20 cellular contexts compared by ENCODE assay signal in the genomic region with DNA sequence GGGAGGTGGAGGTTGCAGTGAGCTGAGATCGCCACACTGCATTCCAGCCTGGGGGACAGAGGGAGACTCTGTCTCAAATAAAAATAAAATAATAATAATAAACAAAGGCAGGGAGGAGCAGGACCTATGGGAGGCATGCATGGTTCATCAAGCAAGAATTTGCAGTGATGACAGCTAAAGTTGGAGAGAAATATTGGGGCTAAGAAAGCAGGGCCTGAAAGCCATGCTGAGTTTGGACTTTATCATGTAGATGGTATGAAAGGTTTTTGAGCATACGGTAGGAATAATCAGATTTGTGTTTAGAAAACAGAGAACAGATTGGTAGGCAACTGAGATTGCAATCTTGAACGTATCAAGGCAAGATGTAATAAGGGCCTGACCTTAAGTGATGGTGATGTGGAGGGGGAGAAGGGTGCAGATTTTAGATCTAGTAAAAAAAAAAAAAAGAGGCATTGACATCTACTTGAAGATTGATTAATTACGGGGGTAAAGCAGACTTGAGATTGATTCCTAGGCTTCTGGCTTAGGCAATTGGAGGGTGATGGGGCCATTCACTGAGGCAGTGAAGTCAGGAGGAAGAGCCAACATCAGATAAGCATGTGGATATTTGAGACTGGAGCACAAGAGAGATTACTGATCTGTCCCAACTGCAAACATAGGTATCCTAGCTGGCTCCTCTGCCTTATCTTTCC. TPM values are rescaled to one million over a fixed set of nuclear protein-coding genes. Genes with fewer than 3 reads are reported as not detected.
DNase-seq lines count a peak whose midpoint lies in the region; ATAC-seq and TF ChIP-seq lines count a peak whose summit lies in the region.
"Had no signal": no experiment of that assay in that cellular context is flagged by ENCODE, and none has a peak within 500 bp of the region (broad histone marks: within the 10 kb centered on the region; RNA-seq: fewer than 3 reads in every experiment).

No MANE protein-coding gene starts in this region.

- peaks cover 11% of the 10 kb centered on the region for H3F3A ChIP-seq in GM23248 (ENCODE audit: insufficient read depth)
- H3F3A ChIP-seq in SK-N-SH (replicated peaks; ENCODE audit: insufficient read depth), result no peaks in the 10 kb centered on the region

- no peak for TF ChIP-seq RAD21 in SK-N-SH (IDR thresholded peaks at IDR 0.05; ENCODE audit: low read length)

- peak; percentile 48 for DNase-seq in AG20443 (ENCODE audit: low spot score)
- peak; percentile 35 for DNase-seq in GM23248
- DNase-seq in SK-N-SH, result no peak
- peak; percentile 7 for DNase-seq in hepatic stellate cell (ENCODE audit: low spot score)
- no peak for DNase-seq in activated CD4-positive, alpha-beta T cell treated with anti-CD3 and anti-CD28 coated beads, Interleukin-2, amount 10 ng/mL, durations not matched to agents 7 days and 5 days
- no peak for DNase-seq in activated naive CD8-positive, alpha-beta T cell treated with anti-CD3 and anti-CD28 coated beads for 36 hours
- no peak for DNase-seq in Calu3
- DNase-seq: KBM-7, NCI-H1105 treated with DMSO at 0.1 percent for 48 hours, NCI-H1694, NCI-H2081 treated with DMSO at 0.1 percent for 48 hours, NCI-H510A treated with DMSO at 0.1 percent for 48 hours, NCI-H774, PC-3, RPMI8226, SHP77 treated with DMSO at 0.1 percent for 48 hours had no signal

- H3K4me2 ChIP-seq in GM23248 (ENCODE audit: unreplicated experiment) (no peak overlapping the region), SK-N-SH (no peak overlapping the region)

- H3K4me3 ChIP-seq in GM23248 (no peak overlapping the region), SK-N-SH (ENCODE audit: low read depth in 2 of 2, low read length in 1 of 2) (no peak overlapping the region)
- H3K4me3 ChIP-seq: HAP-1 had no signal

- peaks cover 20% of the 10 kb centered on the region for H3K4me1 ChIP-seq in GM23248 (ENCODE audit: insufficient read depth)
- peaks cover 0 to 17% of the 10 kb centered on the region in 2 experiments; a peak in 2 of 4 replicates for H3K4me1 ChIP-seq in SK-N-SH (ENCODE audit: control insufficient read depth in 1 of 2, insufficient read depth in 2 of 2, low read depth in 1 of 2, low read length in 1 of 2)

- H2AFZ ChIP-seq in GM23248, result no peak overlapping the region
- no peak overlapping the region for H2AFZ ChIP-seq in SK-N-SH (ENCODE audit: low read depth)

- POLR2A ChIA-PET in SK-N-SH (lab: Yijun Ruan, JAX), result no interaction called here
- POLR2A ChIA-PET in activated CD4-positive, alpha-beta T cell treated with anti-CD3 and anti-CD28 coated beads, Interleukin-2, amount 10 ng/mL, durations not matched to agents 7 days and 5 days (lab: Charles Lee), result no interaction called here

- H3K4me1 Mint-ChIP-seq in activated CD4-positive, alpha-beta T cell treated with anti-CD3 and anti-CD28 coated beads, Interleukin-2, amount 10 ng/mL, durations not matched to agents 7 days and 5 days, result no peaks in the 10 kb centered on the region
- no peaks in the 10 kb centered on the region for H3K4me1 Mint-ChIP-seq in activated naive CD8-positive, alpha-beta T cell treated with anti-CD3 and anti-CD28 coated beads for 36 hours
- no peaks in the 10 kb centered on the region for H3K4me1 Mint-ChIP-seq in Calu3 (ENCODE audit: low read depth, unreplicated experiment)

- no peaks in the 10 kb centered on the region for H3K79me2 ChIP-seq in GM23248 (ENCODE audit: insufficient read depth)
- H3K79me2 ChIP-seq in SK-N-SH (ENCODE audit: insufficient read depth), result no peaks in the 10 kb centered on the region

- H3K27me3 ChIP-seq in GM23248 (replicated peaks; ENCODE audit: insufficient read depth) (no peaks in the 10 kb centered on the region), SK-N-SH (ENCODE audit: insufficient read depth) (no peaks in the 10 kb centered on the region)

- no peaks in the 10 kb centered on the region for H3K9me3 ChIP-seq in GM23248 (ENCODE audit: low read depth)
- no peaks in the 10 kb centered on the region for H3K9me3 ChIP-seq in SK-N-SH
- H3K9me3 ChIP-seq: HAP-1 had no signal

- H3K9me2 ChIP-seq in GM23248 (ENCODE audit: insufficient read depth), result no peaks in the 10 kb centered on the region
- no peaks in the 10 kb centered on the region for H3K9me2 ChIP-seq in SK-N-SH

- no TSS peak for BruUV-seq in Calu3 (replicated peaks; lab: Mats Ljungman, UMichigan)

- H3K27ac ChIP-seq in GM23248 (no peak overlapping the region), SK-N-SH (ENCODE audit: low read depth in 2 of 2, low read length in 1 of 2) (no peak overlapping the region)
- H3K27ac ChIP-seq: C4-2B had no signal

- in situ Hi-C loops in GM23248 (cut with MboI), result loop anchor here (10.0 kb wide), 1 partner anchor 126 kb away; no protein-coding TSS in a partner anchor

- CTCF ChIA-PET in SK-N-SH (lab: Yijun Ruan, JAX), result interaction anchor here (0.9 to 1.9 kb wide), 3 partner anchors 48 to 458 kb away, joined by 3 to 5 read pairs (median 4); no protein-coding TSS in a partner anchor
- CTCF ChIA-PET in activated CD4-positive, alpha-beta T cell treated with anti-CD3 and anti-CD28 coated beads, Interleukin-2, amount 10 ng/mL, durations not matched to agents 7 days and 5 days (lab: Charles Lee), result interaction anchor here (0.6 kb wide), 2 partner anchors 268 to 320 kb away, joined by 3 to 6 read pairs; no protein-coding TSS in a partner anchor
- CTCF ChIA-PET in Calu3 (lab: Charles Lee), result no interaction called here

- TF ChIP-seq CTCF in SK-N-SH (IDR thresholded peaks at IDR 0.05), result no peak
- no peak for TF ChIP-seq CTCF in Calu3 (IDR thresholded peaks at IDR 0.05; ENCODE audit: unreplicated experiment)

- H4K20me1 ChIP-seq in GM23248 (ENCODE audit: insufficient read depth), result no peaks in the 10 kb centered on the region
- H4K20me1 ChIP-seq in SK-N-SH (ENCODE audit: insufficient read depth), result no peaks in the 10 kb centered on the region

- intact Hi-C loops in Calu3 (cut with micrococcal nuclease; ENCODE audit: unreplicated experiment), result loop anchor here (10.0 kb wide), 1 partner anchor 56 kb away; no protein-coding TSS in a partner anchor

- H3K36me3 ChIP-seq in GM23248 (ENCODE audit: low read depth) (no peaks in the 10 kb centered on the region), SK-N-SH (replicated peaks in 1 of 2; ENCODE audit: control insufficient read depth in 1 of 2, insufficient read depth in 2 of 2, low read length in 1 of 2) (no peaks in the 10 kb centered on the region)
- H3K36me3 ChIP-seq: HAP-1 had no signal

- 65 to 66% methylated on average over 4 of the region's 4 CpGs for WGBS in GM23248 (ENCODE audit: low coverage in 1 of 2, low lambda C conversion rate in 2 of 2, missing lambda C conversion rate in 2 of 2), 2 experiments
- WGBS in SK-N-SH (ENCODE audit: low lambda C conversion rate), result 68% methylated on average over 4 of the region's 4 CpGs

- no peaks in the 10 kb centered on the region for H3K36me3 Mint-ChIP-seq in activated CD4-positive, alpha-beta T cell treated with anti-CD3 and anti-CD28 coated beads, Interleukin-2, amount 10 ng/mL, durations not matched to agents 7 days and 5 days (ENCODE audit: low read depth)
- no peaks in the 10 kb centered on the region for H3K36me3 Mint-ChIP-seq in activated naive CD8-positive, alpha-beta T cell treated with anti-CD3 and anti-CD28 coated beads for 36 hours
- H3K36me3 Mint-ChIP-seq in Calu3 (ENCODE audit: insufficient read depth, unreplicated experiment), result no peaks in the 10 kb centered on the region

- H3K27ac Mint-ChIP-seq in activated CD4-positive, alpha-beta T cell treated with anti-CD3 and anti-CD28 coated beads, Interleukin-2, amount 10 ng/mL, durations not matched to agents 7 days and 5 days, result no peak overlapping the region
- H3K27ac Mint-ChIP-seq in activated naive CD8-positive, alpha-beta T cell treated with anti-CD3 and anti-CD28 coated beads for 36 hours, result no peak overlapping the region
- H3K27ac Mint-ChIP-seq in Calu3 (ENCODE audit: unreplicated experiment), result no peak overlapping the region
- H3K27ac Mint-ChIP-seq: T-helper 1 cell treated with Interleukin-12 subunit alpha and Interleukin-12 subunit beta and Interleukin-4 antibody, amounts not matched to agents 30 μg/mL and 1 μg/mL, for 36 hours had no signal

- no peak overlapping the region for H3K4me3 Mint-ChIP-seq in activated CD4-positive, alpha-beta T cell treated with anti-CD3 and anti-CD28 coated beads, Interleukin-2, amount 10 ng/mL, durations not matched to agents 7 days and 5 days
- no peak overlapping the region for H3K4me3 Mint-ChIP-seq in activated naive CD8-positive, alpha-beta T cell treated with anti-CD3 and anti-CD28 coated beads for 36 hours
- H3K4me3 Mint-ChIP-seq in Calu3 (ENCODE audit: low read depth, unreplicated experiment), result no peak overlapping the region
- H3K4me3 Mint-ChIP-seq: T-helper 1 cell treated with Interleukin-12 subunit alpha and Interleukin-12 subunit beta and Interleukin-4 antibody, amounts not matched to agents 30 μg/mL and 1 μg/mL, for 36 hours had no signal

- no peaks in the 10 kb centered on the region for H3K9me3 Mint-ChIP-seq in activated CD4-positive, alpha-beta T cell treated with anti-CD3 and anti-CD28 coated beads, Interleukin-2, amount 10 ng/mL, durations not matched to agents 7 days and 5 days
- H3K9me3 Mint-ChIP-seq in activated naive CD8-positive, alpha-beta T cell treated with anti-CD3 and anti-CD28 coated beads for 36 hours, result no peaks in the 10 kb centered on the region
- H3K9me3 Mint-ChIP-seq in Calu3 (ENCODE audit: low read depth, unreplicated experiment), result no peaks in the 10 kb centered on the region
- H3K9me3 Mint-ChIP-seq: T-helper 1 cell treated with Interleukin-12 subunit alpha and Interleukin-12 subunit beta and Interleukin-4 antibody, amounts not matched to agents 30 μg/mL and 1 μg/mL, for 36 hours had no signal

- no peak for ATAC-seq in HG03439 (IDR thresholded peaks at IDR 0.05; ENCODE audit: unreplicated experiment)
- ATAC-seq: PC-3 had no signal

- peak in 1 of 2 experiments; percentile 32; a peak in 1 of 4 replicates for TF ChIP-seq EP300 in SK-N-SH (IDR thresholded peaks at IDR 0.05; ENCODE audit: borderline replicate concordance in 1 of 2, low read depth in 1 of 2, low read length in 1 of 2)

- H3K9ac ChIP-seq in GM23248 (no peak overlapping the region), SK-N-SH (no peak overlapping the region)

- no peaks in the 10 kb centered on the region for H3K27me3 Mint-ChIP-seq in activated CD4-positive, alpha-beta T cell treated with anti-CD3 and anti-CD28 coated beads, Interleukin-2, amount 10 ng/mL, durations not matched to agents 7 days and 5 days
- H3K27me3 Mint-ChIP-seq in activated naive CD8-positive, alpha-beta T cell treated with anti-CD3 and anti-CD28 coated beads for 36 hours, result no peaks in the 10 kb centered on the region
- no peaks in the 10 kb centered on the region for H3K27me3 Mint-ChIP-seq in Calu3 (ENCODE audit: unreplicated experiment)

RNA-seq across cellular contexts. Expression of a gene that starts 50.7 kb away (rescaled TPM):
- total RNA-seq in GM23248 (2014; rRNA removed; shearing (Covaris generic)), result not detected in 2 replicates
- polyA plus RNA-seq in GM23248 (2016; fragmentation: Nextera tagmentation; extraction: Ambion mirVana) (0.39 TPM in 1 of 2 replicates, not detected in the other), SK-N-SH (2012; rRNA removed) (not detected in 2 replicates)
- 0.04 TPM in 1 of 2 replicates, not detected in the other for polyA plus RNA-seq in SK-N-SH (2012; cell fraction: cytosol; rRNA removed)
- polyA plus RNA-seq in SK-N-SH (2012; cell fraction: nucleus; rRNA removed), result not detected in 2 replicates
- total RNA-seq in activated CD4-positive, alpha-beta T cell treated with anti-CD3 and anti-CD28 coated beads, Interleukin-2, amount 10 ng/mL, durations not matched to agents 7 days and 5 days, result not detected
- 1 to 10 TPM; 3.1 to 4.7 TPM for total RNA-seq in activated naive CD8-positive, alpha-beta T cell treated with anti-CD3 and anti-CD28 coated beads for 36 hours
- 3.4 and 4.3 TPM in 2 replicates for total RNA-seq in Calu3 (2022)
- total RNA-seq: PC-3 had no signal

Comparison
In these comparisons a context has a peak if more than half of its experiments do, and no peak if none do; other contexts are left out.
1. DNase-seq: peak in AG20443 (single experiment), GM23248 (single experiment) and hepatic stellate cell (single experiment); none in SK-N-SH (single experiment), activated CD4-positive, alpha-beta T cell treated with anti-CD3 and anti-CD28 coated beads, Interleukin-2, amount 10 ng/mL, durations not matched to agents 7 days and 5 days (single experiment), activated naive CD8-positive, alpha-beta T cell treated with anti-CD3 and anti-CD28 coated beads for 36 hours (single experiment) and Calu3 (single experiment).